ENCODE assay signal across 10 cellular contexts in genomic region chr2:101803945-101804696, GRCh38.
A peak's percentile ranks its signal among the peaks of the same experiment; 100 is the strongest.
DNase-seq lines count a peak whose midpoint lies in the region; ATAC-seq and TF ChIP-seq lines count a peak whose summit lies in the region.
"Had no signal": no experiment of that assay in that cellular context is flagged by ENCODE, and none has a peak within 500 bp of the region (broad histone marks: within the 10 kb centered on the region; RNA-seq: fewer than 3 reads in every experiment).

No MANE protein-coding gene starts in this region.

- no peak overlapping the region for H3K27ac ChIP-seq in H9 (ENCODE audit: insufficient read length, low read depth, low read length)
- H3K27ac ChIP-seq in SJCRH30 = peak overlapping the region; percentile 8; the same call in 1 of the 2 replicates
- H3K27ac ChIP-seq: upper lobe of right lung had no signal

- no peak overlapping the region for H2BK5ac ChIP-seq in H9 (ENCODE audit: insufficient read length, low read length)

- H4K20me1 ChIP-seq in H9 (ENCODE audit: control insufficient read depth, insufficient read depth, insufficient read length) = no peaks in the 10 kb centered on the region

- H3K27ac Mint-ChIP-seq in H9 (peak overlapping the region; percentile 67 to 84 (median 72); a peak in 6 of 7 replicates), progenitor cell of endocrine pancreas (peak overlapping the region; percentile 87), immature natural killer cell (no peak overlapping the region)

- H3K79me2 ChIP-seq in H9 (ENCODE audit: insufficient read depth, low read length) = peaks cover 5% of the 10 kb centered on the region

- no peak overlapping the region for H2BK12ac ChIP-seq in H9 (ENCODE audit: insufficient read length, low read depth, low read length)

- no peak overlapping the region for H3K9ac ChIP-seq in H9 (ENCODE audit: extremely low read depth, insufficient read length, low read length)

- no peak overlapping the region for H4K8ac ChIP-seq in H9 (replicated peaks; ENCODE audit: insufficient read length, low read depth, low read length)

- H3K27me3 Mint-ChIP-seq in H9 (ENCODE audit: low read depth) = no peaks in the 10 kb centered on the region; the same call in 1 of the 2 replicates
- no peaks in the 10 kb centered on the region for H3K27me3 Mint-ChIP-seq in progenitor cell of endocrine pancreas
- H3K27me3 Mint-ChIP-seq in immature natural killer cell (ENCODE audit: low read depth in 3 of 3) = peaks cover 0 to 5% (median 1%) of the 10 kb centered on the region in 3 donors

- no peak overlapping the region for H2BK120ac ChIP-seq in H9 (ENCODE audit: low read depth, low read length, poor library complexity, severe bottlenecking)

- no peak overlapping the region for H3K18ac ChIP-seq in H9 (ENCODE audit: insufficient read length, low read depth, low read length)

- no peak overlapping the region for H3T11ph ChIP-seq in H9 (ENCODE audit: low read length)

- H3K23me2 ChIP-seq in H9 (ENCODE audit: insufficient read length, low read depth, low read length, poor library complexity, severe bottlenecking) = no peaks in the 10 kb centered on the region

- no peaks in the 10 kb centered on the region for H3K9me3 ChIP-seq in H9 (ENCODE audit: control insufficient read depth, low read depth, low read length)
- H3K9me3 ChIP-seq in SJCRH30 (replicated peaks) = no peaks in the 10 kb centered on the region
- H3K9me3 ChIP-seq: upper lobe of right lung had no signal

- H3K9me3 Mint-ChIP-seq in H9 = no peaks in the 10 kb centered on the region
- no peaks in the 10 kb centered on the region for H3K9me3 Mint-ChIP-seq in progenitor cell of endocrine pancreas (ENCODE audit: low read depth)
- H3K9me3 Mint-ChIP-seq in immature natural killer cell = no peaks in the 10 kb centered on the region

- no peak overlapping the region for H3K4me2 ChIP-seq in H9 (ENCODE audit: insufficient read depth, insufficient read length, low read length)

- TF ChIP-seq CTCF in H9 (conservative IDR thresholded peaks at IDR 0.05) = no peak
- no peak for TF ChIP-seq CTCF in fibroblast of pulmonary artery (IDR thresholded peaks at IDR 0.05; ENCODE audit: low read length, missing control alignments)
- no peak for TF ChIP-seq CTCF in progenitor cell of endocrine pancreas (IDR thresholded peaks at IDR 0.05; ENCODE audit: unreplicated experiment)

- DNase-seq in H9 (no peak), SJCRH30 (peak; percentile 45 to 74), fibroblast of pulmonary artery (ENCODE audit: low read depth) (peak; percentile 83), progenitor cell of endocrine pancreas (ENCODE audit: low spot score, unreplicated experiment) (no peak), immature natural killer cell (no peak)
- DNase-seq in activated CD4-positive, alpha-beta T cell treated with anti-CD3 and anti-CD28 coated beads, Interleukin-2, amount 50 U/mL, for 4 hours = no peak
- DNase-seq: NCI-H1092 treated with DMSO at 0.1 percent for 48 hours, upper lobe of right lung had no signal

- no peak overlapping the region for H4K91ac ChIP-seq in H9 (ENCODE audit: insufficient read length, low read depth, low read length)

- H3K36me3 Mint-ChIP-seq in H9 (ENCODE audit: insufficient read depth in 1 of 3, low read depth in 3 of 3) = no peaks in the 10 kb centered on the region; a peak in 1 of 7 replicates
- H3K36me3 Mint-ChIP-seq in progenitor cell of endocrine pancreas (ENCODE audit: insufficient read depth) = no peaks in the 10 kb centered on the region
- no peaks in the 10 kb centered on the region for H3K36me3 Mint-ChIP-seq in immature natural killer cell

- H3K4me3 Mint-ChIP-seq in H9 = no peak overlapping the region; a peak in 1 of 5 replicates
- no peak overlapping the region for H3K4me3 Mint-ChIP-seq in progenitor cell of endocrine pancreas (ENCODE audit: low read depth)
- H3K4me3 Mint-ChIP-seq in immature natural killer cell = no peak overlapping the region

- no peak overlapping the region for H3K4ac ChIP-seq in H9 (ENCODE audit: low read depth, low read length)

- no peak overlapping the region for H3K23ac ChIP-seq in H9 (ENCODE audit: insufficient read length, low read depth, low read length)

- H2BK15ac ChIP-seq in H9 (ENCODE audit: low read depth, low read length) = no peak overlapping the region

- H2AFZ ChIP-seq in H9 (ENCODE audit: low read length) = no peak overlapping the region

- H2BK20ac ChIP-seq in H9 (ENCODE audit: low read depth, low read length, poor library complexity, severe bottlenecking) = no peak overlapping the region

- no peak overlapping the region for H2AK5ac ChIP-seq in H9 (ENCODE audit: insufficient read length, low read length)

- H3K27me3 ChIP-seq in H9 (ENCODE audit: insufficient read depth, low read length) (no peaks in the 10 kb centered on the region), SJCRH30 (no peaks in the 10 kb centered on the region)
- H3K27me3 ChIP-seq: upper lobe of right lung had no signal

- peaks cover 5% of the 10 kb centered on the region for H3K79me1 ChIP-seq in H9 (ENCODE audit: insufficient read depth, low read depth, low read length, poor library complexity, severe bottlenecking)

- no peak overlapping the region for H3K56ac ChIP-seq in H9 (ENCODE audit: insufficient read length, low read depth, low read length)

- WGBS in H9 (ENCODE audit: extremely low coverage, insufficient read length, low lambda C conversion rate) = no CpG with 5 or more reads among the region's 8 CpGs

- H3K4me3 ChIP-seq in SJCRH30 = no peak overlapping the region
- H3K4me3 ChIP-seq in fibroblast of pulmonary artery (replicated peaks; ENCODE audit: low read depth, low read length) = no peak overlapping the region
- H3K4me3 ChIP-seq: upper lobe of right lung had no signal

- no peak for ATAC-seq in GM19455 (IDR thresholded peaks at IDR 0.05; ENCODE audit: unreplicated experiment)
- ATAC-seq: Panc1, upper lobe of right lung had no signal

- no peak overlapping the region for H4K5ac ChIP-seq in H9 (ENCODE audit: insufficient read length, low read depth, low read length)

- H3K14ac ChIP-seq in H9 (ENCODE audit: insufficient read depth, low read length) = no peak overlapping the region

- H3K4me1 Mint-ChIP-seq in H9 (peaks cover 60 to 62% of the 10 kb centered on the region in 2 experiments), progenitor cell of endocrine pancreas (ENCODE audit: low read depth) (peaks cover 54% of the 10 kb centered on the region), immature natural killer cell (peaks cover 44 to 57% of the 10 kb centered on the region in 2 donors)

- H3K4me1 ChIP-seq in H9 (ENCODE audit: insufficient read depth, low read length) = peaks cover 10% of the 10 kb centered on the region; the same call in 1 of the 2 replicates
- H3K4me1 ChIP-seq in SJCRH30 = peaks cover 46% of the 10 kb centered on the region

- H3K36me3 ChIP-seq in SJCRH30 = no peaks in the 10 kb centered on the region
- H3K36me3 ChIP-seq: upper lobe of right lung had no signal

Comparison
In these comparisons a context has a peak if more than half of its experiments do, and no peak if none do; other contexts are left out.
1. DNase-seq: peak in SJCRH30 (2 of 2) and fibroblast of pulmonary artery (single experiment); none in H9 (single experiment), progenitor cell of endocrine pancreas (single experiment), immature natural killer cell (0 of 3) and activated CD4-positive, alpha-beta T cell treated with anti-CD3 and anti-CD28 coated beads, Interleukin-2, amount 50 U/mL, for 4 hours (0 of 2).
2. H3K27ac Mint-ChIP-seq: peak in H9 (3 of 3) and progenitor cell of endocrine pancreas (single experiment); none in immature natural killer cell (0 of 6).